In genomic region chr1:8665824-8666223, GRCh38 we compare ENCODE assay signal across 14 cellular contexts.
A peak's percentile ranks its signal among the peaks of the same experiment; 100 is the strongest.
DNase-seq lines count a peak whose midpoint lies in the region; ATAC-seq and TF ChIP-seq lines count a peak whose summit lies in the region.
"Had no signal": no experiment of that assay in that cellular context is flagged by ENCODE, and none has a peak within 500 bp of the region (broad histone marks: within the 10 kb centered on the region; RNA-seq: fewer than 3 reads in every experiment).

No MANE protein-coding gene starts in this region.

- intact Hi-C loops in heart left ventricle (cut with DNase I) = loop anchor here in 1 of 10 donors (5.0 kb wide), 1 partner anchor 34 kb away; no protein-coding TSS in a partner anchor

- H3K36me3 ChIP-seq in cardiac muscle cell (no peaks in the 10 kb centered on the region), heart left ventricle (no peaks in the 10 kb centered on the region), liver (ENCODE audit: control insufficient read depth in 4 of 4, insufficient read depth in 3 of 4, low read depth in 1 of 4, low read length in 3 of 4) (no peaks in the 10 kb centered on the region)
- H3K36me3 ChIP-seq: neutrophil had no signal

- TF ChIP-seq RAD21 in liver (IDR thresholded peaks at IDR 0.05) = no peak

- H3K4me3 Mint-ChIP-seq in stimulated activated naive CD8-positive, alpha-beta T cell treated with anti-CD3 and anti-CD28 coated beads, Interleukin-15, amount 100 ng/mL, for 72 hours = no peak overlapping the region
- H3K4me3 Mint-ChIP-seq: CD8-positive, alpha-beta memory T cell had no signal

- H3K27me3 ChIP-seq in cardiac muscle cell (no peaks in the 10 kb centered on the region), heart left ventricle (no peaks in the 10 kb centered on the region), liver (ENCODE audit: control insufficient read depth in 4 of 4, insufficient read depth in 4 of 4, low read length in 3 of 4) (no peaks in the 10 kb centered on the region)
- H3K27me3 ChIP-seq: neutrophil had no signal

- WGBS in heart left ventricle, 4 donors = 51 to 61% (median 59%) methylated on average over 1 of the region's 1 CpG
- 88% methylated on average over 1 of the region's 1 CpG for WGBS in liver

- no peak for TF ChIP-seq POLR2A in heart left ventricle (IDR thresholded peaks at IDR 0.05)

- DNase-seq in cardiac muscle cell (ENCODE audit: low read depth in 1 of 2, low spot score in 1 of 2) (no peak), heart left ventricle (no peak), OCI-M1 (lab: John Stamatoyannopoulos, UW) (peak; percentile 48)
- DNase-seq in stimulated activated naive CD8-positive, alpha-beta T cell treated with anti-CD3 and anti-CD28 coated beads, Interleukin-15, amount 100 ng/mL, for 72 hours = no peak
- DNase-seq in activated CD4-positive, CD25-positive, alpha-beta regulatory T cell (lab: John Stamatoyannopoulos, UW) = no peak
- DNase-seq: CD8-positive, alpha-beta memory T cell; Karpas-422; left colon; NCI-H1092 had no signal

- ATAC-seq in heart left ventricle (no peak), HG03175 (IDR thresholded peaks at IDR 0.05; ENCODE audit: unreplicated experiment) (no peak), HG03159 (IDR thresholded peaks at IDR 0.05; ENCODE audit: unreplicated experiment) (no peak)
- ATAC-seq in stimulated activated naive CD8-positive, alpha-beta T cell treated with anti-CD3 and anti-CD28 coated beads, Interleukin-15, amount 100 ng/mL, for 72 hours = peak; percentile 44
- ATAC-seq: activated CD4-positive, CD25-positive, alpha-beta regulatory T cell treated with anti-CD3 and anti-CD28 coated beads, Interleukin-2, amount 50 U/mL, for 24 hours had no signal

- peaks cover 23% of the 10 kb centered on the region for H3K4me1 Mint-ChIP-seq in stimulated activated naive CD8-positive, alpha-beta T cell treated with anti-CD3 and anti-CD28 coated beads, Interleukin-15, amount 100 ng/mL, for 72 hours

- TF ChIP-seq CTCF in cardiac muscle cell (IDR thresholded peaks at IDR 0.05; ENCODE audit: low read depth, low read length) (no peak), heart left ventricle (IDR thresholded peaks at IDR 0.05) (no peak), liver (IDR thresholded peaks at IDR 0.05; ENCODE audit: low read depth, low read length, missing input control) (no peak)

- H3K9me3 ChIP-seq in cardiac muscle cell (ENCODE audit: low read depth) = no peaks in the 10 kb centered on the region
- no peaks in the 10 kb centered on the region for H3K9me3 ChIP-seq in heart left ventricle
- no peaks in the 10 kb centered on the region for H3K9me3 ChIP-seq in liver (ENCODE audit: control insufficient read depth in 4 of 4, low read length in 3 of 4)
- H3K9me3 ChIP-seq: neutrophil had no signal

- no peaks in the 10 kb centered on the region for H3K9me3 Mint-ChIP-seq in stimulated activated naive CD8-positive, alpha-beta T cell treated with anti-CD3 and anti-CD28 coated beads, Interleukin-15, amount 100 ng/mL, for 72 hours
- H3K9me3 Mint-ChIP-seq: CD8-positive, alpha-beta memory T cell had no signal

- no peak overlapping the region for H3K27ac Mint-ChIP-seq in stimulated activated naive CD8-positive, alpha-beta T cell treated with anti-CD3 and anti-CD28 coated beads, Interleukin-15, amount 100 ng/mL, for 72 hours
- H3K27ac Mint-ChIP-seq: CD8-positive, alpha-beta memory T cell had no signal

- H3K4me1 ChIP-seq in cardiac muscle cell (ENCODE audit: low read depth) = peaks cover 78% of the 10 kb centered on the region
- H3K4me1 ChIP-seq in heart left ventricle = peaks cover 17 to 95% (median 87%) of the 10 kb centered on the region in 12 donors
- H3K4me1 ChIP-seq in liver (ENCODE audit: control insufficient read depth in 4 of 4, insufficient read depth in 4 of 4, low read length in 3 of 4) = peaks cover 15 to 58% (median 36%) of the 10 kb centered on the region in 4 donors

- H3K27ac ChIP-seq in cardiac muscle cell = peak overlapping the region; percentile 49
- peak overlapping the region in 6 of 12 donors; percentile 9 to 50 (median 28) for H3K27ac ChIP-seq in heart left ventricle
- H3K27ac ChIP-seq in liver (ENCODE audit: low read depth in 1 of 2, low read length in 2 of 2) = peak overlapping the region; percentile 10 to 52
- H3K27ac ChIP-seq: neutrophil had no signal

- H3K9ac ChIP-seq in liver (ENCODE audit: low read depth in 1 of 2, low read length in 2 of 2) = no peak overlapping the region

- no peaks in the 10 kb centered on the region for H3K27me3 Mint-ChIP-seq in stimulated activated naive CD8-positive, alpha-beta T cell treated with anti-CD3 and anti-CD28 coated beads, Interleukin-15, amount 100 ng/mL, for 72 hours
- H3K27me3 Mint-ChIP-seq: CD8-positive, alpha-beta memory T cell had no signal

- H3K4me3 ChIP-seq in cardiac muscle cell (no peak overlapping the region), heart left ventricle (no peak overlapping the region), liver (ENCODE audit: low read depth in 1 of 3, low read length in 3 of 3) (no peak overlapping the region)

TF ChIP-seq in liver, 16 proteins besides CTCF, POLR2A, EP300 and RAD21:
- TF ChIP-seq SP1 (IDR thresholded peaks at IDR 0.05) (no peak), FOXA2 (IDR thresholded peaks at IDR 0.05) (no peak), MAX (IDR thresholded peaks at IDR 0.05) (no peak), YY1 (IDR thresholded peaks at IDR 0.05) (no peak)
